ENCODE assay signal across 16 cellular contexts in genomic region chr1:12194666-12195216, GRCh38. TPM values are rescaled to one million over a fixed set of nuclear protein-coding genes. Genes with fewer than 3 reads are reported as not detected.
DNase-seq lines count a peak whose midpoint lies in the region; ATAC-seq and TF ChIP-seq lines count a peak whose summit lies in the region.
"Had no signal": no experiment of that assay in that cellular context is flagged by ENCODE, and none has a peak within 500 bp of the region (broad histone marks: within the 10 kb centered on the region; RNA-seq: fewer than 3 reads in every experiment).

No MANE protein-coding gene starts in this region.

- intact Hi-C loops in upper lobe of right lung (cut with DNase I) = loop anchor here (10.0 kb wide), 1 partner anchor 50 kb away; no protein-coding TSS in a partner anchor

- peak overlapping the region; percentile 76 for H3K27ac Mint-ChIP-seq in stimulated activated naive CD8-positive, alpha-beta T cell treated with anti-CD3 and anti-CD28 coated beads, Interleukin-15, Interleukin-2, amounts not matched to agents 100 ng/mL and 50 ng/mL, for 24 hours
- no peak overlapping the region for H3K27ac Mint-ChIP-seq in stimulated activated naive CD8-positive, alpha-beta T cell treated with anti-CD3 and anti-CD28 coated beads, Interleukin-15, amount 100 ng/mL, for 72 hours
- peak overlapping the region; percentile 58 for H3K27ac Mint-ChIP-seq in T-helper 2 cell treated with Interferon-gamma antibody and Interleukin-4, amounts not matched to agents 5 μg/mL and 100 μg/mL, for 36 hours
- H3K27ac Mint-ChIP-seq in memory B cell = peak overlapping the region; percentile 81

- H3K4me3 ChIP-seq in upper lobe of right lung = no peak overlapping the region
- H3K4me3 ChIP-seq: psoas muscle had no signal

- no peak for DNase-seq in stimulated activated naive CD8-positive, alpha-beta T cell treated with anti-CD3 and anti-CD28 coated beads, Interleukin-15, amount 100 ng/mL, for 72 hours
- DNase-seq in T-helper 2 cell treated with Interferon-gamma antibody and Interleukin-4, amounts not matched to agents 5 μg/mL and 100 μg/mL, for 36 hours (ENCODE audit: low spot score) = no peak
- no peak for DNase-seq in memory B cell (ENCODE audit: low spot score in 2 of 2)
- DNase-seq in upper lobe of right lung = no peak
- no peak for DNase-seq in dedifferentiated amniotic fluid mesenchymal stem cell (ENCODE audit: extremely low spot score)
- DNase-seq: activated effector memory CD4-positive, alpha-beta T cell treated with anti-CD3 and anti-CD28 coated beads, Interleukin-2, amount 50 U/mL, for 16 hours; anterior cingulate cortex; effector CD4-positive, alpha-beta T cell; EL; H7; psoas muscle; SHP77 had no signal

- H3K9me3 Mint-ChIP-seq in stimulated activated naive CD8-positive, alpha-beta T cell treated with anti-CD3 and anti-CD28 coated beads, Interleukin-15, Interleukin-2, amounts not matched to agents 100 ng/mL and 50 ng/mL, for 24 hours = no peaks in the 10 kb centered on the region
- no peaks in the 10 kb centered on the region for H3K9me3 Mint-ChIP-seq in stimulated activated naive CD8-positive, alpha-beta T cell treated with anti-CD3 and anti-CD28 coated beads, Interleukin-15, amount 100 ng/mL, for 72 hours
- H3K9me3 Mint-ChIP-seq in T-helper 2 cell treated with Interferon-gamma antibody and Interleukin-4, amounts not matched to agents 5 μg/mL and 100 μg/mL, for 36 hours = no peaks in the 10 kb centered on the region
- H3K9me3 Mint-ChIP-seq in memory B cell = no peaks in the 10 kb centered on the region

- H3K27me3 ChIP-seq in upper lobe of right lung = no peaks in the 10 kb centered on the region

- no peak overlapping the region for H3K27ac ChIP-seq in upper lobe of right lung
- H3K27ac ChIP-seq: psoas muscle, VCaP had no signal

- H3K4me1 ChIP-seq in upper lobe of right lung = peaks cover 10% of the 10 kb centered on the region
- H3K4me1 ChIP-seq: psoas muscle had no signal

- TF ChIP-seq CTCF in upper lobe of right lung (IDR thresholded peaks at IDR 0.05) = no peak

- ATAC-seq in stimulated activated naive CD8-positive, alpha-beta T cell treated with anti-CD3 and anti-CD28 coated beads, Interleukin-15, amount 100 ng/mL, for 72 hours = no peak
- no peak for ATAC-seq in memory B cell (ENCODE audit: low read depth)
- ATAC-seq in upper lobe of right lung = no peak
- ATAC-seq in GM19328 (IDR thresholded peaks at IDR 0.05; ENCODE audit: unreplicated experiment) = no peak
- ATAC-seq: esophagus mucosa, psoas muscle had no signal

- peaks cover 42% of the 10 kb centered on the region for H3K36me3 ChIP-seq in upper lobe of right lung

- H3K4me3 Mint-ChIP-seq in stimulated activated naive CD8-positive, alpha-beta T cell treated with anti-CD3 and anti-CD28 coated beads, Interleukin-15, Interleukin-2, amounts not matched to agents 100 ng/mL and 50 ng/mL, for 24 hours = no peak overlapping the region
- no peak overlapping the region for H3K4me3 Mint-ChIP-seq in stimulated activated naive CD8-positive, alpha-beta T cell treated with anti-CD3 and anti-CD28 coated beads, Interleukin-15, amount 100 ng/mL, for 72 hours
- H3K4me3 Mint-ChIP-seq in T-helper 2 cell treated with Interferon-gamma antibody and Interleukin-4, amounts not matched to agents 5 μg/mL and 100 μg/mL, for 36 hours = no peak overlapping the region
- no peak overlapping the region for H3K4me3 Mint-ChIP-seq in memory B cell

- no peaks in the 10 kb centered on the region for H3K9me3 ChIP-seq in upper lobe of right lung
- H3K9me3 ChIP-seq: psoas muscle had no signal

- peaks cover 60% of the 10 kb centered on the region for H3K4me1 Mint-ChIP-seq in stimulated activated naive CD8-positive, alpha-beta T cell treated with anti-CD3 and anti-CD28 coated beads, Interleukin-15, Interleukin-2, amounts not matched to agents 100 ng/mL and 50 ng/mL, for 24 hours (ENCODE audit: low read depth)
- peaks cover 91% of the 10 kb centered on the region for H3K4me1 Mint-ChIP-seq in stimulated activated naive CD8-positive, alpha-beta T cell treated with anti-CD3 and anti-CD28 coated beads, Interleukin-15, amount 100 ng/mL, for 72 hours
- H3K4me1 Mint-ChIP-seq in T-helper 2 cell treated with Interferon-gamma antibody and Interleukin-4, amounts not matched to agents 5 μg/mL and 100 μg/mL, for 36 hours (ENCODE audit: low read depth) = peaks cover 9% of the 10 kb centered on the region
- peaks cover 23% of the 10 kb centered on the region for H3K4me1 Mint-ChIP-seq in memory B cell

- H3K36me3 Mint-ChIP-seq in stimulated activated naive CD8-positive, alpha-beta T cell treated with anti-CD3 and anti-CD28 coated beads, Interleukin-15, Interleukin-2, amounts not matched to agents 100 ng/mL and 50 ng/mL, for 24 hours (ENCODE audit: low read depth) = peaks cover 54% of the 10 kb centered on the region
- H3K36me3 Mint-ChIP-seq in T-helper 2 cell treated with Interferon-gamma antibody and Interleukin-4, amounts not matched to agents 5 μg/mL and 100 μg/mL, for 36 hours (ENCODE audit: low read depth) = peaks cover 50% of the 10 kb centered on the region
- H3K36me3 Mint-ChIP-seq in memory B cell = peaks cover 43% of the 10 kb centered on the region

- no peaks in the 10 kb centered on the region for H3K27me3 Mint-ChIP-seq in stimulated activated naive CD8-positive, alpha-beta T cell treated with anti-CD3 and anti-CD28 coated beads, Interleukin-15, Interleukin-2, amounts not matched to agents 100 ng/mL and 50 ng/mL, for 24 hours
- no peaks in the 10 kb centered on the region for H3K27me3 Mint-ChIP-seq in stimulated activated naive CD8-positive, alpha-beta T cell treated with anti-CD3 and anti-CD28 coated beads, Interleukin-15, amount 100 ng/mL, for 72 hours
- H3K27me3 Mint-ChIP-seq in T-helper 2 cell treated with Interferon-gamma antibody and Interleukin-4, amounts not matched to agents 5 μg/mL and 100 μg/mL, for 36 hours (ENCODE audit: low read depth) = no peaks in the 10 kb centered on the region
- no peaks in the 10 kb centered on the region for H3K27me3 Mint-ChIP-seq in memory B cell

RNA-seq across cellular contexts. Expression of gene TNFRSF1B, which starts 27.9 kb away (rescaled TPM):
- 62.4 TPM for total RNA-seq in upper lobe of right lung

RNA-seq across cellular contexts. Expression of gene VPS13D, which starts 35.1 kb away (rescaled TPM):
- total RNA-seq in upper lobe of right lung = 74.7 TPM

Comparison
In these comparisons a context has a peak if more than half of its experiments do, and no peak if none do; other contexts are left out.
1. H3K27ac Mint-ChIP-seq: peak in stimulated activated naive CD8-positive, alpha-beta T cell treated with anti-CD3 and anti-CD28 coated beads, Interleukin-15, Interleukin-2, amounts not matched to agents 100 ng/mL and 50 ng/mL, for 24 hours (single experiment), T-helper 2 cell treated with Interferon-gamma antibody and Interleukin-4, amounts not matched to agents 5 μg/mL and 100 μg/mL, for 36 hours (single experiment) and memory B cell (single experiment); none in stimulated activated naive CD8-positive, alpha-beta T cell treated with anti-CD3 and anti-CD28 coated beads, Interleukin-15, amount 100 ng/mL, for 72 hours (0 of 2).